17 cellular contexts compared by ENCODE assay signal in genomic region chr4:152486414-152487389, GRCh38. TPM values are rescaled to one million over a fixed set of nuclear protein-coding genes. Genes with fewer than 3 reads are reported as not detected.
A peak's percentile ranks its signal among the peaks of the same experiment; 100 is the strongest.
DNase-seq lines count a peak whose midpoint lies in the region; ATAC-seq, FAIRE-seq and TF ChIP-seq lines count a peak whose summit lies in the region.
"Had no signal": no experiment of that assay in that cellular context is flagged by ENCODE, and none has a peak within 500 bp of the region (broad histone marks: within the 10 kb centered on the region; RNA-seq: fewer than 3 reads in every experiment).

No MANE protein-coding gene starts in this region.

- H3K27me3 ChIP-seq in endocrine pancreas (ENCODE audit: control insufficient read depth, insufficient read depth, low read length) (no peaks in the 10 kb centered on the region), pancreas (no peaks in the 10 kb centered on the region)
- H3K27me3 ChIP-seq: thyroid gland had no signal

- H3K4me3 ChIP-seq in endocrine pancreas (ENCODE audit: control insufficient read depth, insufficient read depth, low read length) (peak overlapping the region; percentile 88), pancreas (no peak overlapping the region)
- H3K4me3 ChIP-seq: HAP-1, skin epidermis, thyroid gland had no signal

- H3K27ac Mint-ChIP-seq in T-helper 1 cell treated with Interleukin-12 subunit alpha and Interleukin-12 subunit beta and Interleukin-4 antibody, amounts not matched to agents 30 μg/mL and 1 μg/mL, for 36 hours = peak overlapping the region; percentile 83

- no peaks in the 10 kb centered on the region for H3K27me3 Mint-ChIP-seq in T-helper 1 cell treated with Interleukin-12 subunit alpha and Interleukin-12 subunit beta and Interleukin-4 antibody, amounts not matched to agents 30 μg/mL and 1 μg/mL, for 36 hours (ENCODE audit: low read depth)

- H3K4me1 ChIP-seq in endocrine pancreas (ENCODE audit: control insufficient read depth, insufficient read depth, low read length) (peaks cover 56% of the 10 kb centered on the region), pancreas (peaks cover 4 to 41% (median 36%) of the 10 kb centered on the region in 3 donors)
- H3K4me1 ChIP-seq: HAP-1 had no signal

- intact Hi-C loops in pancreas (cut with DNase I) = no loop called here

- H3K9ac ChIP-seq in endocrine pancreas (ENCODE audit: control insufficient read depth, insufficient read depth, low read length) = no peak overlapping the region

- no peak for DNase-seq in T-helper 1 cell
- peak; percentile 27 for DNase-seq in HT-29 (ENCODE audit: low spot score)
- DNase-seq in pancreas = no peak
- no peak for DNase-seq in NCI-H1105 (lab: John Stamatoyannopoulos, UW)
- DNase-seq in iPS-NIHi11 (ENCODE audit: low spot score) = no peak
- no peak for DNase-seq in activated CD4-positive, alpha-beta T cell treated with anti-CD3 and anti-CD28 coated beads for 4 hours
- DNase-seq: 8988T, aorta, DMS79, NCI-H1105 treated with DMSO at 0.1 percent for 48 hours, NCI-H510A, thyroid gland had no signal

- H3K36me3 ChIP-seq in endocrine pancreas (ENCODE audit: control insufficient read depth, insufficient read depth, low read length) = no peaks in the 10 kb centered on the region
- H3K36me3 ChIP-seq in pancreas = no peaks in the 10 kb centered on the region
- H3K36me3 ChIP-seq: HAP-1, thyroid gland had no signal

- H3K9me3 ChIP-seq in endocrine pancreas (ENCODE audit: control insufficient read depth, low read length) = no peaks in the 10 kb centered on the region
- no peaks in the 10 kb centered on the region for H3K9me3 ChIP-seq in pancreas
- H3K9me3 ChIP-seq: HAP-1, thyroid gland had no signal

- peak; percentile 65 for FAIRE-seq in pancreas (lab: Jason Lieb, UNC)

- peak; percentile 8 to 59 (median 55) for ATAC-seq in pancreas

- no peak for TF ChIP-seq CTCF in pancreas (IDR thresholded peaks at IDR 0.05)

- peaks cover 39% of the 10 kb centered on the region for H3K4me1 Mint-ChIP-seq in T-helper 1 cell treated with Interleukin-12 subunit alpha and Interleukin-12 subunit beta and Interleukin-4 antibody, amounts not matched to agents 30 μg/mL and 1 μg/mL, for 36 hours (ENCODE audit: low read depth)

- peaks cover 4% of the 10 kb centered on the region for H3K9me3 Mint-ChIP-seq in T-helper 1 cell treated with Interleukin-12 subunit alpha and Interleukin-12 subunit beta and Interleukin-4 antibody, amounts not matched to agents 30 μg/mL and 1 μg/mL, for 36 hours
- H3K9me3 Mint-ChIP-seq: neural crest cell had no signal

- peak overlapping the region; percentile 54 for H3K4me3 Mint-ChIP-seq in T-helper 1 cell treated with Interleukin-12 subunit alpha and Interleukin-12 subunit beta and Interleukin-4 antibody, amounts not matched to agents 30 μg/mL and 1 μg/mL, for 36 hours
- H3K4me3 Mint-ChIP-seq: neural crest cell had no signal

- peaks cover 7% of the 10 kb centered on the region for H3K36me3 Mint-ChIP-seq in T-helper 1 cell treated with Interleukin-12 subunit alpha and Interleukin-12 subunit beta and Interleukin-4 antibody, amounts not matched to agents 30 μg/mL and 1 μg/mL, for 36 hours (ENCODE audit: low read depth)

- peak overlapping the region in 2 of 4 donors; percentile 44 to 47 for H3K27ac ChIP-seq in pancreas
- H3K27ac ChIP-seq: thyroid gland had no signal

- 36 to 43% methylated on average over 7 of the region's 7 CpGs for WGBS in pancreas, 2 donors

RNA-seq across cellular contexts. Expression of gene FBXW7, which starts 49.2 kb away (rescaled TPM):
- 20.4 and 26.4 TPM in 2 replicates for total RNA-seq in HT-29 (2014; rRNA removed; shearing (Covaris generic))
- total RNA-seq in pancreas = 10 to 100 TPM; 11.8 to 30.1 (median 20.5) TPM
- 10 to 100 TPM; 10.1 to 18.1 TPM for polyA plus RNA-seq in pancreas
